8 cellular contexts compared by ENCODE assay signal in genomic region chr7:100159099-100159623, GRCh38. TPM values are rescaled to one million over a fixed set of nuclear protein-coding genes. Genes with fewer than 3 reads are reported as not detected.
A peak's percentile ranks its signal among the peaks of the same experiment; 100 is the strongest.
DNase-seq lines count a peak whose midpoint lies in the region; ATAC-seq and TF ChIP-seq lines count a peak whose summit lies in the region.

No MANE protein-coding gene starts in this region.

- no peak for TF ChIP-seq POLR2A in stomach (IDR thresholded peaks at IDR 0.05)
- no peak for TF ChIP-seq POLR2A in adrenal gland (IDR thresholded peaks at IDR 0.05)

- H3K27me3 ChIP-seq in stomach (no peaks in the 10 kb centered on the region), adrenal gland (no peaks in the 10 kb centered on the region)

- CTCF ChIA-PET in activated B cell treated with CpG ODN at 0.5 μM for 24 hours (lab: Charles Lee), result interaction anchor here (0.9 kb wide), 1 partner anchor 37 kb away, joined by 4 read pairs; no protein-coding TSS in a partner anchor

- H3K9me3 Mint-ChIP-seq in activated B cell treated with CpG ODN at 0.5 μM for 24 hours, result no peaks in the 10 kb centered on the region

- no peaks in the 10 kb centered on the region for H3K9me3 ChIP-seq in stomach
- no peaks in the 10 kb centered on the region for H3K9me3 ChIP-seq in adrenal gland (replicated peaks in 1 of 3)

- no peak for TF ChIP-seq EP300 in stomach (IDR thresholded peaks at IDR 0.05)

- peaks cover 20 to 31% (median 28%) of the 10 kb centered on the region in 4 donors for H3K36me3 ChIP-seq in stomach
- peaks cover 0 to 25% of the 10 kb centered on the region in 2 donors for H3K36me3 ChIP-seq in adrenal gland (replicated peaks in 1 of 2)

- H3K4me3 ChIP-seq in iPS-11a (ENCODE audit: low read depth, low read length), result peak overlapping the region; percentile 60
- H3K4me3 ChIP-seq in stomach, result peak overlapping the region; percentile 81 to 99 (median 91)
- peak overlapping the region in 2 of 4 donors; percentile 83 to 87 for H3K4me3 ChIP-seq in adrenal gland

- intact Hi-C loops in activated B cell treated with CpG ODN at 0.5 μM for 24 hours (cut with micrococcal nuclease), result loop anchor here (2.0 to 5.0 kb wide), 2 partner anchors 20 to 428 kb away; partner anchors contain the start of genes FBXO24 and LRCH4
- intact Hi-C loops in stomach (cut with DNase I; ENCODE audit: low total_unique reads), result no loop called here
- intact Hi-C loops in adrenal gland (cut with DNase I), result loop anchor here in 1 of 2 donors (10.0 kb wide), 1 partner anchor 56 kb away; the partner anchor contains the start of gene PVRIG

- no peak for ATAC-seq in activated B cell treated with CpG ODN at 0.5 μM for 24 hours (ENCODE audit: low read depth)

- H3K27ac Mint-ChIP-seq in activated B cell treated with CpG ODN at 0.5 μM for 24 hours, result peak overlapping the region; percentile 86

- TF ChIP-seq CTCF in activated B cell treated with CpG ODN at 0.5 μM for 24 hours (IDR thresholded peaks at IDR 0.05) (no peak), stomach (IDR thresholded peaks at IDR 0.05) (no peak), adrenal gland (IDR thresholded peaks at IDR 0.05) (peak in 1 of 6 experiments; percentile 11)

- peaks cover 27% of the 10 kb centered on the region for H3K36me3 Mint-ChIP-seq in activated B cell treated with CpG ODN at 0.5 μM for 24 hours (ENCODE audit: low read depth)

- WGBS in stomach, 5 donors, result 62 to 73% (median 69%) methylated on average over 7 of the region's 7 CpGs
- 61 to 69% (median 63%) methylated on average over 7 of the region's 7 CpGs for WGBS in adrenal gland, 4 donors

- DNase-seq in NCI-H146 (lab: John Stamatoyannopoulos, UW) (peak; percentile 21), NCI-H146 treated with DMSO at 0.1 percent for 48 hours (lab: John Stamatoyannopoulos, UW; ENCODE audit: unreplicated experiment) (no peak), activated B cell treated with CpG ODN at 0.5 μM for 24 hours (no peak), stomach (no peak), adrenal gland (no peak), pons (ENCODE audit: low spot score) (no peak)
- DNase-seq in stimulated activated CD4-positive, alpha-beta T cell treated with anti-CD3 and anti-CD28 coated beads, Interleukin-15, amount 100 ng/mL, for 24 hours, result no peak

- H3K27me3 Mint-ChIP-seq in activated B cell treated with CpG ODN at 0.5 μM for 24 hours, result no peaks in the 10 kb centered on the region

- peaks cover 12 to 48% (median 43%) of the 10 kb centered on the region in 4 donors for H3K4me1 ChIP-seq in stomach
- H3K4me1 ChIP-seq in adrenal gland (replicated peaks in 1 of 2), result peaks cover 3 to 17% of the 10 kb centered on the region in 2 donors

- H3K27ac ChIP-seq in stomach (peak overlapping the region; percentile 83 to 93 (median 90)), adrenal gland (peak overlapping the region in 2 of 5 donors; percentile 79 to 90)

- H3K4me3 Mint-ChIP-seq in activated B cell treated with CpG ODN at 0.5 μM for 24 hours, result peak overlapping the region; percentile 85

- peaks cover 43% of the 10 kb centered on the region for H3K4me1 Mint-ChIP-seq in activated B cell treated with CpG ODN at 0.5 μM for 24 hours

- POLR2A ChIA-PET in activated B cell treated with CpG ODN at 0.5 μM for 24 hours (lab: Charles Lee), result interaction anchor here (0.6 to 4.4 kb wide), 7 partner anchors 10 to 158 kb away, joined by 3 to 57 read pairs (median 4); partner anchors contain the start of gene LAMTOR4

RNA-seq across cellular contexts. Expression of gene TRAPPC14, which starts 0.6 kb away (rescaled TPM):
- 55.7 and 65.3 TPM in 2 replicates for total RNA-seq in activated B cell treated with CpG ODN at 0.5 μM for 24 hours
- total RNA-seq in stomach, result 10 to 100 TPM; 16.2 to 33.3 (median 28.6) TPM
- 10 to 100 TPM; 10.7 to 17.2 (median 11.4) TPM for polyA plus RNA-seq in stomach
- 10 to 100 TPM in 6 of 8 donors, 1 to 10 TPM in 2; 4.3 to 23.7 (median 17.0) TPM for total RNA-seq in adrenal gland
- polyA plus RNA-seq in adrenal gland, result 10 to 100 TPM; 10.2 to 57.7 (median 47.5) TPM

RNA-seq across cellular contexts. Expression of gene GAL3ST4, which starts 9.3 kb away (rescaled TPM):
- total RNA-seq in activated B cell treated with CpG ODN at 0.5 μM for 24 hours, result 0.10 and 1.2 TPM in 2 replicates
- 1 to 10 TPM in 2 of 5 donors, not detected in 3; 1.5 to 1.6 TPM for total RNA-seq in stomach
- 1 to 10 TPM; 1.7 to 2.4 (median 2.1) TPM for polyA plus RNA-seq in stomach
- 10 to 100 TPM in 2 of 8 donors, 1 to 10 TPM in 6; 5.2 to 14.3 (median 8.1) TPM for total RNA-seq in adrenal gland
- polyA plus RNA-seq in adrenal gland, result 1 to 10 TPM; 3.4 to 4.0 (median 3.5) TPM

RNA-seq across cellular contexts. Expression of gene LAMTOR4, which starts 10.4 kb away (rescaled TPM):
- total RNA-seq in activated B cell treated with CpG ODN at 0.5 μM for 24 hours, result 151 and 161 TPM in 2 replicates
- total RNA-seq in stomach, result 100 to 1,000 TPM in 3 of 5 donors, 10 to 100 TPM in 2; 26.3 to 889 (median 159) TPM
- polyA plus RNA-seq in stomach, result 100 to 1,000 TPM; 307 to 476 (median 334) TPM
- 100 to 1,000 TPM; 104 to 266 (median 159) TPM for total RNA-seq in adrenal gland
- polyA plus RNA-seq in adrenal gland, result 100 to 1,000 TPM in 2 of 3 donors, 10 to 100 TPM in 1; 33.1 to 224 (median 193) TPM

RNA-seq across cellular contexts. Expression of gene GPC2, which starts 18.0 kb away (rescaled TPM):
- total RNA-seq in activated B cell treated with CpG ODN at 0.5 μM for 24 hours (5.0 and 5.1 TPM in 2 replicates), stomach (1 to 10 TPM in 3 of 5 donors, under 1 TPM in 1, not detected in 1; 0.92 to 4.9 (median 2.6) TPM), adrenal gland (1 to 10 TPM in 4 of 8 donors, under 1 TPM in 4; 0.35 to 4.3 (median 0.93) TPM)
- polyA plus RNA-seq in stomach (under 1 TPM in 2 of 3 donors, not detected in 1; 0.12 to 0.48 TPM), adrenal gland (1 to 10 TPM in 2 of 3 donors, under 1 TPM in 1; 0.05 to 1.2 (median 1.1) TPM)

RNA-seq across cellular contexts. Expression of gene STAG3, which starts 18.6 kb away (rescaled TPM):
- total RNA-seq in activated B cell treated with CpG ODN at 0.5 μM for 24 hours (41.3 and 42.4 TPM in 2 replicates), stomach (under 1 TPM in 1 of 5 donors, not detected in 4; 0.92 TPM), adrenal gland (1 to 10 TPM in 3 of 8 donors, under 1 TPM in 5; 0.26 to 3.1 (median 0.89) TPM)
- polyA plus RNA-seq in stomach (1 to 10 TPM in 2 of 3 donors, under 1 TPM in 1; 0.50 to 8.8 (median 1.5) TPM), adrenal gland (1 to 10 TPM in 2 of 3 donors, under 1 TPM in 1; 0.77 to 3.3 (median 2.1) TPM)
